In genomic region chr2:45974762-45975408, GRCh38 we compare ENCODE assay signal across 1 cellular context.
TF ChIP-seq lines count a peak whose summit lies in the region.

No MANE protein-coding gene starts in this region.

TF ChIP-seq in SK-N-SH, 30 proteins besides CTCF, POLR2A, EP300 and RAD21 (continued from another document):
- TF ChIP-seq USF1 (IDR thresholded peaks at IDR 0.05; ENCODE audit: borderline replicate concordance, low read depth): no peak
TF ChIP-seq in SK-N-SH: peak in this region for 0.
